15 cellular contexts compared by ENCODE assay signal in the genomic region with DNA sequence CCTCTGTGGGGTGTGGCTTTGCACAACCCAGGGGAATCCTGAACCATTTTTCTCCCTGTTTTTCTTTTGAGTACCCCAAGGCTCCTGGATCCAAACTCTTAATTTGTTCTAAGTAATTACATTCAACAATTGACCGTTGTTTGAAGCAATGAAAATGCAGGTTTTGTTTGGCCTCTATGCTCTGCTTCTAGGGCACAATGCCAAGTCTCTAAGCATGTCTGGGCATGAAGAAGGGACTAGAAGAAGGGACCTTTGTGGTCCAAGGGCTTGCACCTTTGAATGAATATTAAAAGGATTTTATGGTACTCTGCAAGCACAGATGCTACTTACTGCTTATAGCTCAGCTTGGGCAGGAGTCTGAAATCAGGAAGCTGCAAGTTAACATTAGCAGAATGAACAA. TPM values are rescaled to one million over a fixed set of nuclear protein-coding genes. Genes with fewer than 3 reads are reported as not detected.
A peak's percentile ranks its signal among the peaks of the same experiment; 100 is the strongest.
DNase-seq lines count a peak whose midpoint lies in the region; TF ChIP-seq lines count a peak whose summit lies in the region.
"Had no signal": no experiment of that assay in that cellular context is flagged by ENCODE, and none has a peak within 500 bp of the region (broad histone marks: within the 10 kb centered on the region; RNA-seq: fewer than 3 reads in every experiment).

No MANE protein-coding gene starts in this region.

- H3K4me1 Mint-ChIP-seq in type B pancreatic cell (ENCODE audit: unreplicated experiment): peaks cover 41% of the 10 kb centered on the region
- H3K4me1 Mint-ChIP-seq in T-helper 2 cell treated with Interferon-gamma antibody and Interleukin-4, amounts not matched to agents 5 μg/mL and 100 μg/mL, for 36 hours (ENCODE audit: low read depth): peaks cover 1% of the 10 kb centered on the region

- no peaks in the 10 kb centered on the region for H3K36me3 Mint-ChIP-seq in type B pancreatic cell
- H3K36me3 Mint-ChIP-seq in T-helper 2 cell treated with Interferon-gamma antibody and Interleukin-4, amounts not matched to agents 5 μg/mL and 100 μg/mL, for 36 hours (ENCODE audit: low read depth): no peaks in the 10 kb centered on the region
- H3K36me3 Mint-ChIP-seq: activated naive CD4-positive, alpha-beta T cell treated with anti-CD3 and anti-CD28 coated beads, Interleukin-2, amount 50 U/mL, for 72 hours; T-cell had no signal

- H3K9me3 Mint-ChIP-seq in type B pancreatic cell: no peaks in the 10 kb centered on the region
- no peaks in the 10 kb centered on the region for H3K9me3 Mint-ChIP-seq in T-helper 2 cell treated with Interferon-gamma antibody and Interleukin-4, amounts not matched to agents 5 μg/mL and 100 μg/mL, for 36 hours
- H3K9me3 Mint-ChIP-seq: activated naive CD4-positive, alpha-beta T cell treated with anti-CD3 and anti-CD28 coated beads, Interleukin-2, amount 50 U/mL, for 72 hours; T-cell had no signal

- no peak for TF ChIP-seq CTCF in type B pancreatic cell (conservative IDR thresholded peaks at IDR 0.05)

- peak; percentile 46 for DNase-seq in SHP77 treated with DMSO at 0.1 percent for 48 hours (lab: John Stamatoyannopoulos, UW)
- DNase-seq in SHP77 (lab: John Stamatoyannopoulos, UW): no peak
- peak; percentile 67 to 73 for DNase-seq in NCI-H526 (lab: John Stamatoyannopoulos, UW)
- peak; percentile 33 for DNase-seq in dermis blood vessel endothelial cell
- no peak for DNase-seq in type B pancreatic cell (ENCODE audit: extremely low spot score, unreplicated experiment)
- no peak for DNase-seq in cortex of kidney (lab: John Stamatoyannopoulos, UW)
- no peak for DNase-seq in GM19240 (ENCODE audit: insufficient read length, low spot score)
- no peak for DNase-seq in T-helper 2 cell treated with Interferon-gamma antibody and Interleukin-4, amounts not matched to agents 5 μg/mL and 100 μg/mL, for 36 hours (ENCODE audit: low spot score)
- DNase-seq: ACHN; activated CD4-positive, alpha-beta T cell treated with anti-CD3 and anti-CD28 coated beads for 1 hour; HCEC 1CT; MM.1S; T-cell had no signal

- no peak overlapping the region for H3K4me3 Mint-ChIP-seq in type B pancreatic cell
- H3K4me3 Mint-ChIP-seq in T-helper 2 cell treated with Interferon-gamma antibody and Interleukin-4, amounts not matched to agents 5 μg/mL and 100 μg/mL, for 36 hours: no peak overlapping the region
- H3K4me3 Mint-ChIP-seq: T-cell had no signal

- peak overlapping the region; percentile 64 for H3K27ac Mint-ChIP-seq in type B pancreatic cell
- no peak overlapping the region for H3K27ac Mint-ChIP-seq in T-helper 2 cell treated with Interferon-gamma antibody and Interleukin-4, amounts not matched to agents 5 μg/mL and 100 μg/mL, for 36 hours
- H3K27ac Mint-ChIP-seq: activated naive CD4-positive, alpha-beta T cell treated with anti-CD3 and anti-CD28 coated beads, Interleukin-2, amount 50 U/mL, for 72 hours; progenitor cell of endocrine pancreas; T-cell had no signal

- H3K27me3 Mint-ChIP-seq in type B pancreatic cell: peaks cover 3% of the 10 kb centered on the region
- H3K27me3 Mint-ChIP-seq in T-helper 2 cell treated with Interferon-gamma antibody and Interleukin-4, amounts not matched to agents 5 μg/mL and 100 μg/mL, for 36 hours (ENCODE audit: low read depth): peaks cover 47% of the 10 kb centered on the region
- H3K27me3 Mint-ChIP-seq: progenitor cell of endocrine pancreas had no signal

RNA-seq across cellular contexts. Expression of gene ENC1, which starts 6.6 kb away (rescaled TPM):
- 26.2 and 32.2 TPM in 2 replicates for total RNA-seq in dermis blood vessel endothelial cell
- 83.2 and 96.8 TPM in 2 replicates for total RNA-seq in type B pancreatic cell (ENCODE audit: low replicate concordance)

RNA-seq across cellular contexts. Expression of gene HEXB, which starts 37.9 kb away (rescaled TPM):
- 164 and 189 TPM in 2 replicates for total RNA-seq in dermis blood vessel endothelial cell
- 76.6 and 114 TPM in 2 replicates for total RNA-seq in type B pancreatic cell (ENCODE audit: low replicate concordance)

Comparison
In these comparisons a context has a peak if more than half of its experiments do, and no peak if none do; other contexts are left out.
1. DNase-seq: peak in SHP77 treated with DMSO at 0.1 percent for 48 hours (single experiment), NCI-H526 (2 of 2) and dermis blood vessel endothelial cell (single experiment); none in SHP77 (0 of 2), type B pancreatic cell (single experiment), cortex of kidney (single experiment), GM19240 (single experiment) and T-helper 2 cell treated with Interferon-gamma antibody and Interleukin-4, amounts not matched to agents 5 μg/mL and 100 μg/mL, for 36 hours (single experiment).